ENCODE assay signal across 1 cellular context in the genomic region with DNA sequence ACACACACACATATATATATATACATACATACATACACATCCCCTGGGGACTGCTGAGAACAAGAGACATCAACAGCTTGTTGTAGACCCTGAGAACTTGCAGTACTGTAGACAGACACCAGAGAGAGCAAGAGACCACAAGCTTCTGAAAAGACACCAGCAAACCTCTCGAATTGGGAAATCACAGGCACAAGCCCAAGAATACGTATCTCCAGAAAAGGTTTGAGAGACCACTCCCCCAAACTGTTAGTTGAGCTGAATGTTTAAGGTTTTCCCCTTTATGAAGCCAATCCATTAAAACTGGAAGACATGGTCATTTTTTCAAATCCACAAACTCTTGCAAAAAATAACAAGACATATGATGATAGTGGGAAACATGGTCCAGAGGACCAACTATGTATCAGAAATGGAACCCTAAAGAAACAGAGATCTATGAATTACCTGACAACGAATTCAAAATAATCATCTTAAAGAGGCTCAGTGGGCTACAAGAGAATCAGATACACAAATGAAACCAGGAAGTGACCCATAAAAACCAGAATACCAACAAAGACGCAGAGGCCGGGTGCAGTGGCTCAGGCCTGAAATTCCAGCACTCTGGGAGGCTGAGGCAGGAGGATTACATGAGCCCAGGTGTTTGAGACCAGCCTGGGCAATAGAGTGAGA.
TF ChIP-seq lines count a peak whose summit lies in the region.

No MANE protein-coding gene starts in this region.

TF ChIP-seq in WTC11, 78 proteins besides CTCF, POLR2A, EP300 and RAD21 (continued from another document):
- TF ChIP-seq TCF7 (CRISPR knock-in tag; IDR thresholded peaks at IDR 0.05; ENCODE audit: low read depth) (no peak), GABPB1 (CRISPR knock-in tag; IDR thresholded peaks at IDR 0.05) (no peak)
- TF ChIP-seq, protein P1, sequence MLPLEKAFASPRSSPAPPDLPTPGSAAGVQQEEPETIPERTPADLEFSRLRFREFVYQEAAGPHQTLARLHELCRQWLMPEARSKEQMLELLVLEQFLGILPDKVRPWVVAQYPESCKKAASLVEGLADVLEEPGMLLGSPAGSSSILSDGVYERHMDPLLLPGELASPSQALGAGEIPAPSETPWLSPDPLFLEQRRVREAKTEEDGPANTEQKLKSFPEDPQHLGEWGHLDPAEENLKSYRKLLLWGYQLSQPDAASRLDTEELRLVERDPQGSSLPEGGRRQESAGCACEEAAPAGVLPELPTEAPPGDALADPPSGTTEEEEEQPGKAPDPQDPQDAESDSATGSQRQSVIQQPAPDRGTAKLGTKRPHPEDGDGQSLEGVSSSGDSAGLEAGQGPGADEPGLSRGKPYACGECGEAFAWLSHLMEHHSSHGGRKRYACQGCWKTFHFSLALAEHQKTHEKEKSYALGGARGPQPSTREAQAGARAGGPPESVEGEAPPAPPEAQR (CRISPR knock-in tag; IDR thresholded peaks at IDR 0.05) = no peak
TF ChIP-seq in WTC11: peak in this region for 0.
